Comparison of ENCODE assay signal across 8 cellular contexts in the genomic region with DNA sequence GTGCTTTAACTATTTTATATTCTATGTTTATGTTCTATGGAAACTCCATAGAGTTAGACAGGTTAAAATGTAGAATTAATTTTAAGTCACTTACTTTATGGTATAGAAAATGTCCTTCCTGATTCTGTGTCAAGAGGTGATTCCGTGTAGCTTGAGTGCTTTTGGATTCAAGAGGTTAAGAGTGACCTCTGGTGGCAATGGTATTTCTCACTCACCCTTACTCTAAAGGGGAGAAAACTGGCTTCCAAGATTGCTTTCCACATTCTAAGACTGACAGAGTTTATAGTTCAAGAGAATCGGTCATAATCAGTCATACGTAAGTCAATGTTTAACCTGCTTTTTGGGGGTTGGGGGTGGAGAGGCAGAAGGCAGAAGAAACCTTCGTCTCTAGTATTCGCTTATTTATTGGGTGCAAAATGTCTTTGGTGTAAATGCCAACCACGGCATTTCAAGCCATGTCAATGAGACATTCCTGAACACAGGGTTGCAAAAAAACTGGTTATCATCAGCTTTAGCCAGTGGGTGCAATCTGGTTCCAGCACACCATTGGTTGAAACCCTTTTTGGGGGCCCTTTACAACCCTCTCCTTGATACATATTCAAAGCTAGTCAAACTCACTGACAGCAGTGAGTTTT.
DNase-seq lines count a peak whose midpoint lies in the region; ATAC-seq and TF ChIP-seq lines count a peak whose summit lies in the region.

No MANE protein-coding gene starts in this region.

- no peak overlapping the region for H2AFZ ChIP-seq in Karpas-422 (ENCODE audit: low read length)
- H2AFZ ChIP-seq in SK-N-SH (ENCODE audit: low read depth), result no peak overlapping the region

- TF ChIP-seq CTCF in SK-N-SH (IDR thresholded peaks at IDR 0.05) (peak; percentile 70), fibroblast of villous mesenchyme (IDR thresholded peaks at IDR 0.05; ENCODE audit: insufficient read depth, low read depth, low read length) (peak; percentile 74), prostate gland (IDR thresholded peaks at IDR 0.05) (peak in 3 of 4 experiments; percentile 66 to 67 (median 66))

- 29% methylated on average over 6 of the region's 6 CpGs for WGBS in SK-N-SH (ENCODE audit: low lambda C conversion rate)
- 31% methylated on average over 6 of the region's 6 CpGs for WGBS in prostate gland

- H3K36me3 Mint-ChIP-seq in activated naive CD4-positive, alpha-beta T cell treated with anti-CD3 and anti-CD28 coated beads for 36 hours (ENCODE audit: low read depth), result no peaks in the 10 kb centered on the region

- no peak overlapping the region for H3K4me3 Mint-ChIP-seq in activated naive CD4-positive, alpha-beta T cell treated with anti-CD3 and anti-CD28 coated beads for 36 hours

- H3K4me1 ChIP-seq in Karpas-422 (ENCODE audit: low read length) (no peaks in the 10 kb centered on the region), SK-N-SH (ENCODE audit: control insufficient read depth in 1 of 2, insufficient read depth in 2 of 2, low read depth in 1 of 2, low read length in 1 of 2) (no peaks in the 10 kb centered on the region), prostate gland (replicated peaks) (no peaks in the 10 kb centered on the region)

- peak; percentile 51 for DNase-seq in Daoy (ENCODE audit: low read depth)
- peak; percentile 78 for DNase-seq in Karpas-422
- peak; percentile 30 for DNase-seq in SK-N-SH
- DNase-seq in fibroblast of villous mesenchyme (ENCODE audit: low read depth), result peak; percentile 73
- DNase-seq in prostate gland (ENCODE audit: low spot score), result peak; percentile 50
- DNase-seq in activated naive CD4-positive, alpha-beta T cell treated with anti-CD3 and anti-CD28 coated beads for 36 hours, result no peak
- no peak for DNase-seq in GF-D8 (lab: John Stamatoyannopoulos, UW)

- H4K20me1 ChIP-seq in Karpas-422 (ENCODE audit: insufficient read depth, low read depth, low read length) (no peaks in the 10 kb centered on the region), SK-N-SH (ENCODE audit: insufficient read depth) (no peaks in the 10 kb centered on the region)

- H3K9ac ChIP-seq in Karpas-422 (ENCODE audit: low read length), result no peak overlapping the region
- no peak overlapping the region for H3K9ac ChIP-seq in SK-N-SH

- TF ChIP-seq RAD21 in SK-N-SH (IDR thresholded peaks at IDR 0.05; ENCODE audit: low read length), result peak; percentile 57

- POLR2A ChIA-PET in SK-N-SH (lab: Yijun Ruan, JAX), result no interaction called here

- H3K4me2 ChIP-seq in Karpas-422 (ENCODE audit: low read depth, low read length, poor library complexity, severe bottlenecking) (no peak overlapping the region), SK-N-SH (no peak overlapping the region)

- H3K9me2 ChIP-seq in Karpas-422 (replicated peaks; ENCODE audit: insufficient read depth, low read length) (no peaks in the 10 kb centered on the region), SK-N-SH (no peaks in the 10 kb centered on the region)

- H3K27me3 ChIP-seq in Karpas-422 (ENCODE audit: low read length), result no peaks in the 10 kb centered on the region
- no peaks in the 10 kb centered on the region for H3K27me3 ChIP-seq in SK-N-SH (ENCODE audit: insufficient read depth)
- H3K27me3 ChIP-seq in prostate gland (replicated peaks; ENCODE audit: insufficient read depth), result no peaks in the 10 kb centered on the region

- intact Hi-C loops in prostate gland (cut with DNase I), result loop anchor here (2.0 kb wide), 1 partner anchor 310 kb away; no protein-coding TSS in a partner anchor
- intact Hi-C loops in activated naive CD4-positive, alpha-beta T cell treated with anti-CD3 and anti-CD28 coated beads for 36 hours (cut with micrococcal nuclease), result loop anchor here (1.0 to 5.0 kb wide), 4 partner anchors 85 to 309 kb away; a partner anchor contains a TSS

- CTCF ChIA-PET in SK-N-SH (lab: Yijun Ruan, JAX), result interaction anchor here (0.6 to 1.7 kb wide), 11 partner anchors 9 to 310 kb away, joined by 3 to 7 read pairs (median 4); no protein-coding TSS in a partner anchor
- CTCF ChIA-PET in activated naive CD4-positive, alpha-beta T cell treated with anti-CD3 and anti-CD28 coated beads for 36 hours (lab: Charles Lee), result interaction anchor here (0.5 to 1.8 kb wide), 3 partner anchors 33 to 1245 kb away, joined by 3 to 10 read pairs (median 3); no protein-coding TSS in a partner anchor

- peaks cover 6% of the 10 kb centered on the region for H3K4me1 Mint-ChIP-seq in activated naive CD4-positive, alpha-beta T cell treated with anti-CD3 and anti-CD28 coated beads for 36 hours (ENCODE audit: low read depth)

- no peaks in the 10 kb centered on the region for H3K79me2 ChIP-seq in Karpas-422 (ENCODE audit: low read length)
- no peaks in the 10 kb centered on the region for H3K79me2 ChIP-seq in SK-N-SH (ENCODE audit: insufficient read depth)

- no peak overlapping the region for H3K27ac Mint-ChIP-seq in activated naive CD4-positive, alpha-beta T cell treated with anti-CD3 and anti-CD28 coated beads for 36 hours

- TF ChIP-seq POLR2A in prostate gland (IDR thresholded peaks at IDR 0.05), result no peak

- no peaks in the 10 kb centered on the region for H3K9me3 Mint-ChIP-seq in activated naive CD4-positive, alpha-beta T cell treated with anti-CD3 and anti-CD28 coated beads for 36 hours

- H3K4me3 ChIP-seq in Karpas-422 (ENCODE audit: low read length) (no peak overlapping the region), SK-N-SH (ENCODE audit: low read depth in 2 of 2, low read length in 1 of 2) (no peak overlapping the region; a peak in 1 of 4 replicates), fibroblast of villous mesenchyme (ENCODE audit: low read depth, low read length) (no peak overlapping the region), prostate gland (no peak overlapping the region)

- H3K9me3 ChIP-seq in Karpas-422 (ENCODE audit: low read length) (no peaks in the 10 kb centered on the region), SK-N-SH (no peaks in the 10 kb centered on the region), prostate gland (no peaks in the 10 kb centered on the region)

- no peaks in the 10 kb centered on the region for H3F3A ChIP-seq in SK-N-SH (replicated peaks; ENCODE audit: insufficient read depth)

- no peaks in the 10 kb centered on the region for H3K36me3 ChIP-seq in Karpas-422 (ENCODE audit: insufficient read depth, low read length)
- no peaks in the 10 kb centered on the region for H3K36me3 ChIP-seq in SK-N-SH (replicated peaks in 1 of 2; ENCODE audit: control insufficient read depth in 1 of 2, insufficient read depth in 2 of 2, low read length in 1 of 2)
- H3K36me3 ChIP-seq in prostate gland, result no peaks in the 10 kb centered on the region

- ATAC-seq in GM21447 (IDR thresholded peaks at IDR 0.05; ENCODE audit: unreplicated experiment), result peak; percentile 76

- no peak for TF ChIP-seq EP300 in SK-N-SH (IDR thresholded peaks at IDR 0.05; ENCODE audit: borderline replicate concordance in 1 of 2, low read depth in 1 of 2, low read length in 1 of 2)

- H3K27ac ChIP-seq in Karpas-422 (ENCODE audit: low read length), result no peak overlapping the region
- H3K27ac ChIP-seq in SK-N-SH (ENCODE audit: low read depth in 2 of 2, low read length in 1 of 2), result no peak overlapping the region
- no peak overlapping the region for H3K27ac ChIP-seq in prostate gland

- H3K27me3 Mint-ChIP-seq in activated naive CD4-positive, alpha-beta T cell treated with anti-CD3 and anti-CD28 coated beads for 36 hours (ENCODE audit: low read depth), result no peaks in the 10 kb centered on the region

TF ChIP-seq in SK-N-SH, 30 proteins besides CTCF, POLR2A, EP300 and RAD21:
- TF ChIP-seq CHD2 (IDR thresholded peaks at IDR 0.05; ENCODE audit: low read length, partially characterized antibody) (no peak), SMC3 (IDR thresholded peaks at IDR 0.05; ENCODE audit: low read depth, low read length) (peak; percentile 60)

Comparison
In these comparisons a context has a peak if more than half of its experiments do, and no peak if none do; other contexts are left out.
1. DNase-seq: peak in Daoy (single experiment), Karpas-422 (single experiment), SK-N-SH (single experiment), fibroblast of villous mesenchyme (single experiment) and prostate gland (single experiment); none in activated naive CD4-positive, alpha-beta T cell treated with anti-CD3 and anti-CD28 coated beads for 36 hours (single experiment) and GF-D8 (single experiment).
2. Peak in every context shown above with its lines, with median percentiles within 50 percentile points of each other: CTCF ChIP-seq.